17 cellular contexts compared by ENCODE assay signal in the genomic region with DNA sequence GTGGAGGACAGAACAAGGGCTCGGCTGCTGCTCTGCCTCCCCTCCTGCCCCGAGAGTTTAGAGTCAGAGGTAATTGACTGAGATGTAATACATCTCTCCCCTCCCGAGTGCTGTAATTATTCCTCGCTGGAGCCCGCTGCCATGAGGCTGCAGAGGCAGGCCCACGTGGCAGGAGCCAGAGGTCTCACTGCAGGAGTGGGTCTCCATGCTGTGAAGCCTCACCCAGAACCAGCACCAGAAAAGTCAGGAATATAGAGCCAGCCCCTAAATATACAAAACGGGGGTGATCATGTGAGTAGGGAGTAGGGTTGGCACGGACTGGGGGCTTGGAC. TPM values are rescaled to one million over a fixed set of nuclear protein-coding genes. Genes with fewer than 3 reads are reported as not detected.
"Had no signal": no experiment of that assay in that cellular context is flagged by ENCODE, and none has a peak within 500 bp of the region (broad histone marks: within the 10 kb centered on the region; RNA-seq: fewer than 3 reads in every experiment).

No MANE protein-coding gene starts in this region.

- H3K4me3 ChIP-seq: hepatocyte, mucosa of descending colon, psoas muscle had no signal

- H3K79me2 ChIP-seq: hepatocyte had no signal

- H3K27ac ChIP-seq: hepatocyte, psoas muscle had no signal

- H3K9me3 ChIP-seq: mucosa of descending colon, psoas muscle had no signal

- H2AFZ ChIP-seq: hepatocyte had no signal

- H3K4me1 ChIP-seq: psoas muscle had no signal

- DNase-seq: activated CD4-positive, alpha-beta memory T cell treated with anti-CD3 and anti-CD28 coated beads for 36 hours; activated CD4-positive, alpha-beta T cell treated with anti-CD3 and anti-CD28 coated beads for 1 hour; activated gamma-delta T cell treated with Interleukin-2 at 50 U/mL for 16 hours; activated naive CD8-positive, alpha-beta T cell treated with anti-CD3 and anti-CD28 coated beads for 36 hours; activated T-cell treated with anti-CD3 and anti-CD28 coated beads, Interleukin-2, amount 50 U/mL, for 72 hours; dermis blood vessel endothelial cell; endodermal cell; erythroblast; mucosa of descending colon; natural killer cell; nucleus accumbens; psoas muscle; stimulated activated naive CD4-positive, alpha-beta T cell; T-helper 9 cell; trophoblast cell had no signal

- ATAC-seq: activated T-cell treated with anti-CD3 and anti-CD28 coated beads, Interleukin-2, amount 50 U/mL, for 72 hours; mucosa of descending colon; natural killer cell; psoas muscle; sciatic nerve had no signal

- H3K4me2 ChIP-seq: hepatocyte had no signal

RNA-seq across cellular contexts. Expression of a gene that starts 2.5 kb away (rescaled TPM):
- total RNA-seq: activated CD4-positive, alpha-beta memory T cell treated with anti-CD3 and anti-CD28 coated beads for 36 hours; activated naive CD8-positive, alpha-beta T cell treated with anti-CD3 and anti-CD28 coated beads for 36 hours; activated T-cell treated with anti-CD3 and anti-CD28 coated beads, Interleukin-2, amount 50 U/mL, for 72 hours; dermis blood vessel endothelial cell; endodermal cell; natural killer cell; psoas muscle; sciatic nerve had no signal
- polyA plus RNA-seq: psoas muscle had no signal

RNA-seq across cellular contexts. Expression of a gene that starts 29.5 kb away (rescaled TPM):
- total RNA-seq: activated CD4-positive, alpha-beta memory T cell treated with anti-CD3 and anti-CD28 coated beads for 36 hours; activated naive CD8-positive, alpha-beta T cell treated with anti-CD3 and anti-CD28 coated beads for 36 hours; activated T-cell treated with anti-CD3 and anti-CD28 coated beads, Interleukin-2, amount 50 U/mL, for 72 hours; dermis blood vessel endothelial cell; endodermal cell; hepatocyte; mucosa of descending colon; natural killer cell had no signal
